1 cellular context compared by ENCODE assay signal in genomic region chr19:10118960-10119359, GRCh38.
TF ChIP-seq lines count a peak whose summit lies in the region.

No MANE protein-coding gene starts in this region.

TF ChIP-seq in GM23338, 12 proteins besides CTCF, POLR2A, EP300 and RAD21 (continued from another document):
- TF ChIP-seq POLR2AphosphoS5 (IDR thresholded peaks at IDR 0.05; ENCODE audit: low read depth) (no peak), EZH2phosphoT487 (IDR thresholded peaks at IDR 0.05; ENCODE audit: unreplicated experiment) (no peak), EZH2 (IDR thresholded peaks at IDR 0.05; ENCODE audit: low read depth, unreplicated experiment) (no peak)
TF ChIP-seq in GM23338: peak in this region for 0.
